Comparison of ENCODE assay signal across 1 cellular context in genomic region chr1:53604291-53604919, GRCh38.
TF ChIP-seq lines count a peak whose summit lies in the region.

No MANE protein-coding gene starts in this region.

TF ChIP-seq in GM23338, 12 proteins besides CTCF, POLR2A, EP300 and RAD21 (continued from another document):
- TF ChIP-seq ZNF462 (CRISPR knock-in tag; IDR thresholded peaks at IDR 0.05) (no peak), ZNF114 (CRISPR knock-in tag; IDR thresholded peaks at IDR 0.05) (no peak)
TF ChIP-seq in GM23338: peak in this region for 0.
